Comparison of ENCODE assay signal across 17 cellular contexts in genomic region chr19:1845642-1846041, GRCh38. TPM values are rescaled to one million over a fixed set of nuclear protein-coding genes. Genes with fewer than 3 reads are reported as not detected.
A peak's percentile ranks its signal among the peaks of the same experiment; 100 is the strongest.
DNase-seq lines count a peak whose midpoint lies in the region; ATAC-seq, FAIRE-seq and TF ChIP-seq lines count a peak whose summit lies in the region.
"Had no signal": no experiment of that assay in that cellular context is flagged by ENCODE, and none has a peak within 500 bp of the region (broad histone marks: within the 10 kb centered on the region; RNA-seq: fewer than 3 reads in every experiment).

No MANE protein-coding gene starts in this region.

- TF ChIP-seq CTCF in DOHH2 (IDR thresholded peaks at IDR 0.05; ENCODE audit: low read depth, low read length, poor library complexity, severe bottlenecking), result no peak
- no peak for TF ChIP-seq CTCF in mammary epithelial cell (conservative IDR thresholded peaks at IDR 0.05 in 1 of 2, IDR thresholded peaks at IDR 0.05 in 1 of 2; ENCODE audit: extremely low read depth in 1 of 2, insufficient read depth in 1 of 2, low read depth in 1 of 2, low read length in 2 of 2)

- in situ Hi-C loops in mammary epithelial cell (cut with MboI; ENCODE audit: low sequenced_read_pairs in 2 of 2), result no loop called here

- H3K9me3 Mint-ChIP-seq in natural killer cell treated with Interleukin-12 subunit alpha and Interleukin-12 subunit beta and Interleukin-15 and Interleukin-18, amount 100 ng/mL, for 72 hours, result no peaks in the 10 kb centered on the region

- H3K36me3 ChIP-seq in BLaER1 treated with 17β-estradiol and CSF1 and Interleukin-3, amounts not matched to agents 10 nM and 100 nM, result peaks cover 6 to 36% (median 27%) of the 10 kb centered on the region in 11 experiments; a peak in 20 of 22 replicates
- H3K36me3 ChIP-seq in DOHH2 (ENCODE audit: control insufficient read depth, low read length) (peaks cover 44% of the 10 kb centered on the region), mammary epithelial cell (ENCODE audit: insufficient read depth, low read length) (no peaks in the 10 kb centered on the region)
- H3K36me3 ChIP-seq: right atrium auricular region had no signal

- peaks cover 3% of the 10 kb centered on the region; the same call in 1 of the 2 replicates for H3F3A ChIP-seq in DOHH2 (ENCODE audit: control insufficient read depth, insufficient read depth)

- H3K9me2 ChIP-seq in DOHH2 (replicated peaks; ENCODE audit: control insufficient read depth, low read length), result no peaks in the 10 kb centered on the region

- peak overlapping the region; percentile 95 to 100 (median 97) for H3K4me2 ChIP-seq in BLaER1 treated with 17β-estradiol and CSF1 and Interleukin-3, amounts not matched to agents 10 nM and 100 nM
- H3K4me2 ChIP-seq in DOHH2 (ENCODE audit: low read length) (peak overlapping the region; percentile 94; the same call in 1 of the 2 replicates), mammary epithelial cell (ENCODE audit: insufficient read depth, low read depth, low read length) (peak overlapping the region; percentile 23)

- intact Hi-C loops in mammary epithelial cell (cut with micrococcal nuclease), result no loop called here

- H3K36me3 Mint-ChIP-seq in natural killer cell treated with Interleukin-12 subunit alpha and Interleukin-12 subunit beta and Interleukin-15 and Interleukin-18, amount 100 ng/mL, for 72 hours, result no peaks in the 10 kb centered on the region

- H3K9me3 ChIP-seq in BLaER1 treated with 17β-estradiol and CSF1 and Interleukin-3, amounts not matched to agents 10 nM and 100 nM (replicated peaks in 1 of 11), result no peaks in the 10 kb centered on the region
- no peaks in the 10 kb centered on the region for H3K9me3 ChIP-seq in DOHH2 (ENCODE audit: control insufficient read depth, insufficient read depth, low read length)
- H3K9me3 ChIP-seq in mammary epithelial cell (replicated peaks; ENCODE audit: insufficient read depth, low read length), result no peaks in the 10 kb centered on the region
- H3K9me3 ChIP-seq: body of pancreas, right atrium auricular region had no signal

- H3K27ac Mint-ChIP-seq in natural killer cell treated with Interleukin-12 subunit alpha and Interleukin-12 subunit beta and Interleukin-15 and Interleukin-18, amount 100 ng/mL, for 72 hours, result peak overlapping the region; percentile 81 to 95

- H3K79me2 ChIP-seq in DOHH2 (ENCODE audit: control insufficient read depth, low read length) (peaks cover 81% of the 10 kb centered on the region), mammary epithelial cell (ENCODE audit: insufficient read depth, low read length) (peaks cover 84% of the 10 kb centered on the region)

- DNase-seq in mammary epithelial cell (no peak), COLO829 (ENCODE audit: low spot score) (no peak), H54 (ENCODE audit: insufficient read length, low spot score) (no peak), DMS 273 treated with DMSO at 0.1 percent for 48 hours (lab: John Stamatoyannopoulos, UW) (no peak)
- no peak for DNase-seq in natural killer cell treated with Interleukin-12 subunit alpha and Interleukin-12 subunit beta and Interleukin-15 and Interleukin-18, amount 100 ng/mL, for 72 hours (ENCODE audit: low spot score)
- no peak for DNase-seq in activated CD8-positive, alpha-beta memory T cell treated with anti-CD3 and anti-CD28 coated beads, Interleukin-2, amount 50 U/mL, for 48 hours
- DNase-seq: activated CD4-positive, alpha-beta T cell treated with anti-CD3 and anti-CD28 coated beads, Interleukin-2, amount 50 U/mL, for 1 hour; AML-193; body of pancreas; DMS79 treated with DMSO at 0.1 percent for 48 hours; NCI-H345; SIG-M5; stimulated activated CD4-positive, alpha-beta T cell treated with anti-CD3 and anti-CD28 coated beads, Interleukin-2, amount 100 ng/mL, for 24 hours; T-helper 9 cell had no signal

- peak overlapping the region; percentile 94 to 100 (median 99); a peak in 19 of 22 replicates for H3K9ac ChIP-seq in BLaER1 treated with 17β-estradiol and CSF1 and Interleukin-3, amounts not matched to agents 10 nM and 100 nM
- no peak overlapping the region for H3K9ac ChIP-seq in mammary epithelial cell (ENCODE audit: insufficient read depth, low read length)

- H3K4me1 Mint-ChIP-seq in natural killer cell treated with Interleukin-12 subunit alpha and Interleukin-12 subunit beta and Interleukin-15 and Interleukin-18, amount 100 ng/mL, for 72 hours (ENCODE audit: low read depth in 2 of 2), result peaks cover 17 to 47% of the 10 kb centered on the region in 2 donors

- peaks cover 75 to 86% (median 84%) of the 10 kb centered on the region in 10 experiments for H3K4me1 ChIP-seq in BLaER1 treated with 17β-estradiol and CSF1 and Interleukin-3, amounts not matched to agents 10 nM and 100 nM
- H3K4me1 ChIP-seq in DOHH2 (ENCODE audit: control insufficient read depth, low read length) (peaks cover 37% of the 10 kb centered on the region), mammary epithelial cell (ENCODE audit: insufficient read depth, low read length) (peaks cover 49% of the 10 kb centered on the region)

- no peak for FAIRE-seq in H54 (lab: Jason Lieb, UNC)

- ATAC-seq in natural killer cell treated with Interleukin-12 subunit alpha and Interleukin-12 subunit beta and Interleukin-15 and Interleukin-18, amount 100 ng/mL, for 72 hours, result no peak
- ATAC-seq: body of pancreas had no signal

- H3K27me3 Mint-ChIP-seq in natural killer cell treated with Interleukin-12 subunit alpha and Interleukin-12 subunit beta and Interleukin-15 and Interleukin-18, amount 100 ng/mL, for 72 hours, result no peaks in the 10 kb centered on the region

- no peak for TF ChIP-seq POLR2A in H54 (IDR thresholded peaks at IDR 0.05; ENCODE audit: low read depth, low read length)

- dilution Hi-C loops in mammary epithelial cell (cut with HindIII; ENCODE audit: low sequenced_read_pairs), result loop anchor here (5.0 kb wide), 1 partner anchor 53 kb away; no protein-coding TSS in a partner anchor

- peak overlapping the region in 2 of 10 experiments; percentile 5 to 97; a peak in 1 of 20 replicates for H3K4me3 ChIP-seq in BLaER1 treated with 17β-estradiol and CSF1 and Interleukin-3, amounts not matched to agents 10 nM and 100 nM
- H3K4me3 ChIP-seq in DOHH2 (ENCODE audit: low read length), result no peak overlapping the region
- H3K4me3 ChIP-seq in mammary epithelial cell (replicated peaks in 1 of 3; ENCODE audit: insufficient read depth in 1 of 3, low read depth in 2 of 3, low read length in 3 of 3), result no peak overlapping the region
- H3K4me3 ChIP-seq: body of pancreas, right atrium auricular region had no signal

- no TSS peak for BruUV-seq in mammary epithelial cell (replicated peaks; lab: Mats Ljungman, UMichigan)

- H4K20me1 ChIP-seq in BLaER1 treated with 17β-estradiol and CSF1 and Interleukin-3, amounts not matched to agents 10 nM and 100 nM, result peaks cover 43 to 94% (median 81%) of the 10 kb centered on the region in 11 experiments; a peak in 21 of 22 replicates
- peaks cover 28% of the 10 kb centered on the region for H4K20me1 ChIP-seq in DOHH2 (ENCODE audit: control insufficient read depth, insufficient read depth, low read depth, low read length)
- no peaks in the 10 kb centered on the region for H4K20me1 ChIP-seq in mammary epithelial cell (ENCODE audit: insufficient read depth, low read length)

- H2AFZ ChIP-seq in mammary epithelial cell (ENCODE audit: low read depth, low read length), result no peak overlapping the region

- CTCF ChIA-PET in mammary epithelial cell (lab: Charles Lee; ENCODE audit: low non-redundant PET), result no interaction called here

- H3K27me3 ChIP-seq in BLaER1 treated with 17β-estradiol and CSF1 and Interleukin-3, amounts not matched to agents 10 nM and 100 nM, result no peaks in the 10 kb centered on the region
- H3K27me3 ChIP-seq in DOHH2 (ENCODE audit: control insufficient read depth, low read length) (no peaks in the 10 kb centered on the region), mammary epithelial cell (ENCODE audit: insufficient read depth, low read length) (no peaks in the 10 kb centered on the region)
- H3K27me3 ChIP-seq: body of pancreas, right atrium auricular region had no signal

- WGBS in mammary epithelial cell (ENCODE audit: low coverage, missing lambda C conversion rate), result 94% methylated on average over 11 of the region's 11 CpGs

- peak overlapping the region; percentile 96 for H3K4me3 Mint-ChIP-seq in natural killer cell treated with Interleukin-12 subunit alpha and Interleukin-12 subunit beta and Interleukin-15 and Interleukin-18, amount 100 ng/mL, for 72 hours

- peak overlapping the region in 2 of 11 experiments; percentile 6 to 100; a peak in 2 of 22 replicates for H3K27ac ChIP-seq in BLaER1 treated with 17β-estradiol and CSF1 and Interleukin-3, amounts not matched to agents 10 nM and 100 nM
- H3K27ac ChIP-seq in DOHH2 (ENCODE audit: low read depth, low read length), result no peak overlapping the region
- H3K27ac ChIP-seq in mammary epithelial cell (ENCODE audit: insufficient read depth, low read depth, low read length), result no peak overlapping the region
- H3K27ac ChIP-seq: body of pancreas, right atrium auricular region had no signal

RNA-seq across cellular contexts. Expression of gene REXO1, which starts 2.6 kb away (rescaled TPM):
- total RNA-seq in mammary epithelial cell, result 10 to 100 TPM; 11.3 to 41.0 TPM
- 22.4 TPM for polyA plus RNA-seq in mammary epithelial cell
- polyA minus RNA-seq in mammary epithelial cell, result 29.8 TPM
- 100 to 1,000 TPM in 1 of 2 donors, 10 to 100 TPM in 1; 69.1 to 103 TPM for total RNA-seq in natural killer cell treated with Interleukin-12 subunit alpha and Interleukin-12 subunit beta and Interleukin-15 and Interleukin-18, amount 100 ng/mL, for 72 hours

RNA-seq across cellular contexts. Expression of gene KLF16, which starts 17.7 kb away (rescaled TPM):
- total RNA-seq in mammary epithelial cell, result 10 to 100 TPM; 13.7 to 56.2 TPM
- polyA plus RNA-seq in mammary epithelial cell, result 11.9 TPM
- 11.0 TPM for polyA minus RNA-seq in mammary epithelial cell
- 10 to 100 TPM; 18.0 to 49.8 TPM for total RNA-seq in natural killer cell treated with Interleukin-12 subunit alpha and Interleukin-12 subunit beta and Interleukin-15 and Interleukin-18, amount 100 ng/mL, for 72 hours

RNA-seq across cellular contexts. Expression of gene ATP8B3, which starts 33.6 kb away (rescaled TPM):
- total RNA-seq in mammary epithelial cell, result 1 to 10 TPM; 1.0 to 2.7 TPM
- polyA plus RNA-seq in mammary epithelial cell, result 5.3 TPM
- polyA minus RNA-seq in mammary epithelial cell, result 10.5 TPM
- total RNA-seq in natural killer cell treated with Interleukin-12 subunit alpha and Interleukin-12 subunit beta and Interleukin-15 and Interleukin-18, amount 100 ng/mL, for 72 hours, result 1 to 10 TPM; 2.3 to 2.8 TPM

RNA-seq across cellular contexts. Expression of gene ABHD17A, which starts 39.7 kb away (rescaled TPM):
- 10 to 100 TPM; 46.2 to 61.5 TPM for total RNA-seq in mammary epithelial cell
- polyA plus RNA-seq in mammary epithelial cell, result 56.8 TPM
- 7.2 TPM for polyA minus RNA-seq in mammary epithelial cell
- 100 to 1,000 TPM; 127 to 132 TPM for total RNA-seq in natural killer cell treated with Interleukin-12 subunit alpha and Interleukin-12 subunit beta and Interleukin-15 and Interleukin-18, amount 100 ng/mL, for 72 hours

RNA-seq across cellular contexts. Expression of gene ADAT3, which starts 59.6 kb away (rescaled TPM):
- total RNA-seq in mammary epithelial cell, result 1 to 10 TPM; 3.5 to 7.3 TPM
- polyA plus RNA-seq in mammary epithelial cell, result 1.7 TPM
- polyA minus RNA-seq in mammary epithelial cell, result not detected
- total RNA-seq in natural killer cell treated with Interleukin-12 subunit alpha and Interleukin-12 subunit beta and Interleukin-15 and Interleukin-18, amount 100 ng/mL, for 72 hours, result 10 to 100 TPM in 1 of 2 donors, 1 to 10 TPM in 1; 7.5 to 13.3 TPM

Comparison
In these comparisons a context has a peak if more than half of its experiments do, and no peak if none do; other contexts are left out.
1. H3K4me2 ChIP-seq: peak in every context shown above with its lines; median percentile 97 in BLaER1 treated with 17β-estradiol and CSF1 and Interleukin-3, amounts not matched to agents 10 nM and 100 nM; 94 in DOHH2; 23 in mammary epithelial cell.